Comparison of ENCODE assay signal across 13 cellular contexts in the genomic region with DNA sequence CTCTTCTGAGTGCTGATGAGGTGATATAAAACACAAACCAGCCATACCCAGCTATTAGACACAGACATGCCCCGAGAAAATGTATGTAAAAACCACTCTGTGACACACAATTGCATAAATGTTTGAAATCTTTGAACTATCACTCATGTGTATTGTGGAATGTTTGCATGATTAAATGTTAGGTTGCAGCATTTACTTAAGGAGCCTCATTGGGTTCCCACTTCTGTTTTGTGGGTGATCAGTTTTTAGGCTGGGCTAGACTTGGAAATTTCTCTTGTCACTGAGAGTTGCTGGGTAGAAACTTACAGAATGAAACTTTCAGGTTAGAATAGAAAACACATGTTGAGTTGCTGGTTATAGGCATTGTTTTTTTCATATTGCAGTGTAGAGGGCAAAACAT.
DNase-seq lines count a peak whose midpoint lies in the region; ATAC-seq and TF ChIP-seq lines count a peak whose summit lies in the region.
"Had no signal": no experiment of that assay in that cellular context is flagged by ENCODE, and none has a peak within 500 bp of the region (broad histone marks: within the 10 kb centered on the region; RNA-seq: fewer than 3 reads in every experiment).

No MANE protein-coding gene starts in this region.

- no peak overlapping the region for H3K4me3 ChIP-seq in choroid plexus epithelial cell (ENCODE audit: low read depth, low read length)
- no peak overlapping the region for H3K4me3 ChIP-seq in dorsolateral prefrontal cortex
- H3K4me3 ChIP-seq in colonic mucosa = no peak overlapping the region
- H3K4me3 ChIP-seq: prostate gland had no signal

- no peaks in the 10 kb centered on the region for H3K9me3 ChIP-seq in colonic mucosa
- H3K9me3 ChIP-seq: prostate gland had no signal

- TF ChIP-seq CTCF in choroid plexus epithelial cell (conservative IDR thresholded peaks at IDR 0.05; ENCODE audit: low read depth, low read length) (no peak), dorsolateral prefrontal cortex (IDR thresholded peaks at IDR 0.05 in 54 of 56, conservative IDR thresholded peaks at IDR 0.05 in 2 of 56; ENCODE audit: low read depth in 1 of 56, partially characterized antibody in 56 of 56) (no peak), colonic mucosa (IDR thresholded peaks at IDR 0.05) (no peak)

- ATAC-seq in GM18498 (IDR thresholded peaks at IDR 0.05; ENCODE audit: unreplicated experiment) (peak; percentile 87), GM21526 (IDR thresholded peaks at IDR 0.05; ENCODE audit: low FRiP score, unreplicated experiment) (peak; percentile 57), HG03159 (IDR thresholded peaks at IDR 0.05; ENCODE audit: unreplicated experiment) (peak; percentile 52)

- H3K27me3 ChIP-seq in dorsolateral prefrontal cortex = no peaks in the 10 kb centered on the region
- H3K27me3 ChIP-seq in colonic mucosa = no peaks in the 10 kb centered on the region

- no peak overlapping the region for H3K9ac ChIP-seq in colonic mucosa (ENCODE audit: low read depth in 2 of 2, low read length in 2 of 2)

- H3K4me1 ChIP-seq in colonic mucosa = no peaks in the 10 kb centered on the region
- H3K4me1 ChIP-seq: prostate gland had no signal

- H3K27ac ChIP-seq in dorsolateral prefrontal cortex (peak overlapping the region in 5 of 59 donors; percentile 3 to 44 (median 13)), colonic mucosa (no peak overlapping the region)
- H3K27ac ChIP-seq: prostate gland, RWPE1 had no signal

- no peaks in the 10 kb centered on the region for H3K36me3 ChIP-seq in colonic mucosa
- H3K36me3 ChIP-seq: prostate gland had no signal

- intact Hi-C loops in dorsolateral prefrontal cortex (cut with DNase I) (no loop called here), colonic mucosa (cut with DNase I) (no loop called here)

- DNase-seq in choroid plexus epithelial cell (ENCODE audit: low read depth) = peak; percentile 16
- no peak for DNase-seq in dorsolateral prefrontal cortex
- DNase-seq in NOMO-1 treated with dmso at 0.1 percent for 144 hours (lab: John Stamatoyannopoulos, UW; ENCODE audit: unreplicated experiment) = no peak
- no peak for DNase-seq in stimulated activated naive CD4-positive, alpha-beta T cell treated with Interleukin-2 at 50 U/mL for 16 hours (lab: John Stamatoyannopoulos, UW)
- no peak for DNase-seq in colonic mucosa
- DNase-seq: activated naive CD8-positive, alpha-beta T cell treated with anti-CD3 and anti-CD28 coated beads, Interleukin-2, amount 10 ng/mL, durations not matched to agents 7 days and 5 days; stimulated activated CD4-positive, alpha-beta T cell treated with anti-CD3 and anti-CD28 coated beads, Interleukin-4, amount 100 ng/mL, for 4 hours; T1000 had no signal
